1 cellular context compared by ENCODE assay signal in the genomic region with DNA sequence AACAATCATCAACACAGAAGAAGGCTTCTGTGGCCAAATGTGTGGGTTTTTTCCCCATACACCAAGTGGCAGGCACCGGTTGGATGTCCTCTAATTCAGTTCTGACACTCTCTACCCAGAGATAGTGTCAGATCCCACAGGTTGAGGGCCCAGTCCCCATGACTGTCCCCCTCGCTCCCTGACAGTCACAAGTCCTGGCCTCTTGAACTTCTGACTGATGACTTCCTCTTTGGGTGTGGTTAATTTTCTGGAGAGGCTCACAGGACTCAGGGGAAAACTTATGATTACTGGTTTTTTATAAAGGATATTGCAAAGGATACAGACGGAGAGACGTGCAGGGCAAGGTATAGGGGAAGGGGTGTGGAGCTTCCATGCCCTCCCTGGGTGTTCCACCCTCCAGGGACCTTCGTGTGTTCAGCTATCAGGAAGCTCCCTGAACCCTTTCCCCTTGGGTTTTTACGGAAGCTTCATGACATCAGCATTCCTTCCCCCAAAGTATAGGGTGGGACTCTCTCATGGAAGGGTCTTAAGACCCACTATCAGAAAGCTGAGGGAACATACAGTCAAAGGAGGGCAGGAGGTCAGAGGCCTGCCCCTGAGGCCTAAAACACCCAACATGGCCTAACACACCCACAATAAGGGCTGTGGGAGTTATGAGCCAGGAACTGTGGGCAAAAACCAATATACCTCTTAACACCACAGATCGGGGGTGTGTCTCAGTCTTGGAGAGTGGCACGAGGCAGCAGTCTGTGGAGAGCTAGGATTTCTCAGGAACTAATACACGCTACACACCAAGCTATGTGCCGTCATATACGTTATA.
TF ChIP-seq lines count a peak whose summit lies in the region.

No MANE protein-coding gene starts in this region.

TF ChIP-seq in GM23338, 12 proteins besides CTCF, POLR2A, EP300 and RAD21 (continued from another document):
- TF ChIP-seq, protein P1, sequence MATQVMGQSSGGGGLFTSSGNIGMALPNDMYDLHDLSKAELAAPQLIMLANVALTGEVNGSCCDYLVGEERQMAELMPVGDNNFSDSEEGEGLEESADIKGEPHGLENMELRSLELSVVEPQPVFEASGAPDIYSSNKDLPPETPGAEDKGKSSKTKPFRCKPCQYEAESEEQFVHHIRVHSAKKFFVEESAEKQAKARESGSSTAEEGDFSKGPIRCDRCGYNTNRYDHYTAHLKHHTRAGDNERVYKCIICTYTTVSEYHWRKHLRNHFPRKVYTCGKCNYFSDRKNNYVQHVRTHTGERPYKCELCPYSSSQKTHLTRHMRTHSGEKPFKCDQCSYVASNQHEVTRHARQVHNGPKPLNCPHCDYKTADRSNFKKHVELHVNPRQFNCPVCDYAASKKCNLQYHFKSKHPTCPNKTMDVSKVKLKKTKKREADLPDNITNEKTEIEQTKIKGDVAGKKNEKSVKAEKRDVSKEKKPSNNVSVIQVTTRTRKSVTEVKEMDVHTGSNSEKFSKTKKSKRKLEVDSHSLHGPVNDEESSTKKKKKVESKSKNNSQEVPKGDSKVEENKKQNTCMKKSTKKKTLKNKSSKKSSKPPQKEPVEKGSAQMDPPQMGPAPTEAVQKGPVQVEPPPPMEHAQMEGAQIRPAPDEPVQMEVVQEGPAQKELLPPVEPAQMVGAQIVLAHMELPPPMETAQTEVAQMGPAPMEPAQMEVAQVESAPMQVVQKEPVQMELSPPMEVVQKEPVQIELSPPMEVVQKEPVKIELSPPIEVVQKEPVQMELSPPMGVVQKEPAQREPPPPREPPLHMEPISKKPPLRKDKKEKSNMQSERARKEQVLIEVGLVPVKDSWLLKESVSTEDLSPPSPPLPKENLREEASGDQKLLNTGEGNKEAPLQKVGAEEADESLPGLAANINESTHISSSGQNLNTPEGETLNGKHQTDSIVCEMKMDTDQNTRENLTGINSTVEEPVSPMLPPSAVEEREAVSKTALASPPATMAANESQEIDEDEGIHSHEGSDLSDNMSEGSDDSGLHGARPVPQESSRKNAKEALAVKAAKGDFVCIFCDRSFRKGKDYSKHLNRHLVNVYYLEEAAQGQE (IDR thresholded peaks at IDR 0.05; ENCODE audit: unreplicated experiment) = no peak
- TF ChIP-seq, protein P2, sequence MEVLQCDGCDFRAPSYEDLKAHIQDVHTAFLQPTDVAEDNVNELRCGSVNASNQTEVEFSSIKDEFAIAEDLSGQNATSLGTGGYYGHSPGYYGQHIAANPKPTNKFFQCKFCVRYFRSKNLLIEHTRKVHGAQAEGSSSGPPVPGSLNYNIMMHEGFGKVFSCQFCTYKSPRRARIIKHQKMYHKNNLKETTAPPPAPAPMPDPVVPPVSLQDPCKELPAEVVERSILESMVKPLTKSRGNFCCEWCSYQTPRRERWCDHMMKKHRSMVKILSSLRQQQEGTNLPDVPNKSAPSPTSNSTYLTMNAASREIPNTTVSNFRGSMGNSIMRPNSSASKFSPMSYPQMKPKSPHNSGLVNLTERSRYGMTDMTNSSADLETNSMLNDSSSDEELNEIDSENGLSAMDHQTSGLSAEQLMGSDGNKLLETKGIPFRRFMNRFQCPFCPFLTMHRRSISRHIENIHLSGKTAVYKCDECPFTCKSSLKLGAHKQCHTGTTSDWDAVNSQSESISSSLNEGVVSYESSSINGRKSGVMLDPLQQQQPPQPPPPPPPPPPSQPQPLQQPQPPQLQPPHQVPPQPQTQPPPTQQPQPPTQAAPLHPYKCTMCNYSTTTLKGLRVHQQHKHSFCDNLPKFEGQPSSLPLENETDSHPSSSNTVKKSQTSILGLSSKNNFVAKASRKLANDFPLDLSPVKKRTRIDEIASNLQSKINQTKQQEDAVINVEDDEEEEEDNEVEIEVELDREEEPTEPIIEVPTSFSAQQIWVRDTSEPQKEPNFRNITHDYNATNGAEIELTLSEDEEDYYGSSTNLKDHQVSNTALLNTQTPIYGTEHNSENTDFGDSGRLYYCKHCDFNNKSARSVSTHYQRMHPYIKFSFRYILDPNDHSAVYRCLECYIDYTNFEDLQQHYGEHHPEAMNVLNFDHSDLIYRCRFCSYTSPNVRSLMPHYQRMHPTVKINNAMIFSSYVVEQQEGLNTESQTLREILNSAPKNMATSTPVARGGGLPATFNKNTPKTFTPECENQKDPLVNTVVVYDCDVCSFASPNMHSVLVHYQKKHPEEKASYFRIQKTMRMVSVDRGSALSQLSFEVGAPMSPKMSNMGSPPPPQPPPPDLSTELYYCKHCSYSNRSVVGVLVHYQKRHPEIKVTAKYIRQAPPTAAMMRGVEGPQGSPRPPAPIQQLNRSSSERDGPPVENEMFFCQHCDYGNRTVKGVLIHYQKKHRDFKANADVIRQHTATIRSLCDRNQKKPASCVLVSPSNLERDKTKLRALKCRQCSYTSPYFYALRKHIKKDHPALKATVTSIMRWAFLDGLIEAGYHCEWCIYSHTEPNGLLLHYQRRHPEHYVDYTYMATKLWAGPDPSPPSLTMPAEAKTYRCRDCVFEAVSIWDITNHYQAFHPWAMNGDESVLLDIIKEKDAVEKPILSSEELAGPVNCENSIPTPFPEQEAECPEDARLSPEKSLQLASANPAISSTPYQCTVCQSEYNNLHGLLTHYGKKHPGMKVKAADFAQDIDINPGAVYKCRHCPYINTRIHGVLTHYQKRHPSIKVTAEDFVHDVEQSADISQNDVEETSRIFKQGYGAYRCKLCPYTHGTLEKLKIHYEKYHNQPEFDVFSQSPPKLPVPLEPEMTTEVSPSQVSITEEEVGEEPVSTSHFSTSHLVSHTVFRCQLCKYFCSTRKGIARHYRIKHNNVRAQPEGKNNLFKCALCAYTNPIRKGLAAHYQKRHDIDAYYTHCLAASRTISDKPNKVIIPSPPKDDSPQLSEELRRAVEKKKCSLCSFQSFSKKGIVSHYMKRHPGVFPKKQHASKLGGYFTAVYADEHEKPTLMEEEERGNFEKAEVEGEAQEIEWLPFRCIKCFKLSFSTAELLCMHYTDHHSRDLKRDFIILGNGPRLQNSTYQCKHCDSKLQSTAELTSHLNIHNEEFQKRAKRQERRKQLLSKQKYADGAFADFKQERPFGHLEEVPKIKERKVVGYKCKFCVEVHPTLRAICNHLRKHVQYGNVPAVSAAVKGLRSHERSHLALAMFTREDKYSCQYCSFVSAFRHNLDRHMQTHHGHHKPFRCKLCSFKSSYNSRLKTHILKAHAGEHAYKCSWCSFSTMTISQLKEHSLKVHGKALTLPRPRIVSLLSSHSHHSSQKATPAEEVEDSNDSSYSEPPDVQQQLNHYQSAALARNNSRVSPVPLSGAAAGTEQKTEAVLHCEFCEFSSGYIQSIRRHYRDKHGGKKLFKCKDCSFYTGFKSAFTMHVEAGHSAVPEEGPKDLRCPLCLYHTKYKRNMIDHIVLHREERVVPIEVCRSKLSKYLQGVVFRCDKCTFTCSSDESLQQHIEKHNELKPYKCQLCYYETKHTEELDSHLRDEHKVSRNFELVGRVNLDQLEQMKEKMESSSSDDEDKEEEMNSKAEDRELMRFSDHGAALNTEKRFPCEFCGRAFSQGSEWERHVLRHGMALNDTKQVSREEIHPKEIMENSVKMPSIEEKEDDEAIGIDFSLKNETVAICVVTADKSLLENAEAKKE (CRISPR knock-in tag; IDR thresholded peaks at IDR 0.05) = no peak
TF ChIP-seq in GM23338: peak in this region for 0.
